ENCODE assay signal across 28 cellular contexts in the genomic region with DNA sequence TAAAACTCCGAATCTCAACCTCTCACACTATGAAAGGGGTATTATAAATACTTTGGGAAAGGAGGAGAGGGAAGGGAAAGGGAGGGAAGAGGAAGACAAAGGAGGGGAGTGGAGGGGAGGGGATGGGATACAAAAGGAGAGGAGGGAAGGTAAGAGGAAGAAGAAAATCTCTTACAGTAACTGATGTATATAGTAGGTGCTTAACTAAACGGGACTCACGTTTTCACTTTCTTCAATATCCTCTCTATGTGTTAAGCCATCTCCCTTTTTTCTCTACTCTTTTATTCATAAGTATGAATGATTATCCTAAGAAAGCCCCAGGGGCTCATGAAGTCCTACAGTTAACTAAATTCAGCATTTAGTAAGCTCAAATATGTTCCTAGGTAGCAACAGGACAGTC.
"Had no signal": no experiment of that assay in that cellular context is flagged by ENCODE, and none has a peak within 500 bp of the region (broad histone marks: within the 10 kb centered on the region; RNA-seq: fewer than 3 reads in every experiment).

No MANE protein-coding gene starts in this region.

- H3K9me3 ChIP-seq: colonic mucosa, esophagus muscularis mucosa, esophagus squamous epithelium, gastrocnemius medialis, gastroesophageal sphincter, heart left ventricle had no signal

- H3K27me3 ChIP-seq: colonic mucosa, esophagus muscularis mucosa, esophagus squamous epithelium, foreskin keratinocyte, gastrocnemius medialis, gastroesophageal sphincter, heart left ventricle, heart right ventricle had no signal

- ATAC-seq: effector memory CD8-positive, alpha-beta T cell; esophagus mucosa; foreskin keratinocyte; gastrocnemius medialis; gastroesophageal sphincter; heart left ventricle; heart right ventricle had no signal

- FAIRE-seq: colon, endometrium, endothelial cell of umbilical vein, frontal cortex had no signal

- H3K4me1 ChIP-seq: colonic mucosa, foreskin keratinocyte had no signal

- DNase-seq: colonic mucosa; cortex of kidney; dermis blood vessel endothelial cell; dorsolateral prefrontal cortex; effector CD4-positive, alpha-beta T cell; effector CD8-positive, alpha-beta T cell; effector memory CD4-positive, alpha-beta T cell; effector memory CD8-positive, alpha-beta T cell; endodermal cell; erythroblast; esophagus squamous epithelium; foreskin fibroblast; foreskin keratinocyte; foreskin melanocyte; gastrocnemius medialis; glutamatergic neuron; head of caudate nucleus; heart left ventricle; heart right ventricle had no signal

- H3K4me3 ChIP-seq: colonic mucosa, coronary artery, dorsolateral prefrontal cortex, esophagus muscularis mucosa, esophagus squamous epithelium, gastrocnemius medialis, gastroesophageal sphincter, heart left ventricle, heart right ventricle had no signal

- H3K27ac ChIP-seq: colonic mucosa, coronary artery, dorsolateral prefrontal cortex, epithelial cell of prostate, esophagus muscularis mucosa, esophagus squamous epithelium, foreskin keratinocyte, gastrocnemius medialis, gastroesophageal sphincter, heart left ventricle, heart right ventricle had no signal

- H3K36me3 ChIP-seq: colonic mucosa, esophagus muscularis mucosa, esophagus squamous epithelium, gastrocnemius medialis, gastroesophageal sphincter, heart left ventricle, heart right ventricle had no signal
